In genomic region chr11:34987617-34988016, GRCh38 we compare ENCODE assay signal across 23 cellular contexts.
DNase-seq lines count a peak whose midpoint lies in the region; ATAC-seq, FAIRE-seq and TF ChIP-seq lines count a peak whose summit lies in the region.
"Had no signal": no experiment of that assay in that cellular context is flagged by ENCODE, and none has a peak within 500 bp of the region (broad histone marks: within the 10 kb centered on the region; RNA-seq: fewer than 3 reads in every experiment).

No MANE protein-coding gene starts in this region.

- no peaks in the 10 kb centered on the region for H4K20me1 ChIP-seq in endothelial cell of umbilical vein (replicated peaks; ENCODE audit: control insufficient read depth, extremely low read depth, insufficient read depth, low read length)

- no peaks in the 10 kb centered on the region for H3K79me2 ChIP-seq in endothelial cell of umbilical vein (ENCODE audit: control insufficient read depth, insufficient read depth, low read length)

- FAIRE-seq in H54 (lab: Jason Lieb, UNC) (peak; percentile 73), endothelial cell of umbilical vein (lab: Jason Lieb, UNC) (peak; percentile 58), RCC 7860 (lab: Jason Lieb, UNC) (no peak)
- FAIRE-seq: frontal cortex had no signal

- TF ChIP-seq CTCF in Panc1 (IDR thresholded peaks at IDR 0.05) (no peak), endothelial cell of umbilical vein (IDR thresholded peaks at IDR 0.05; ENCODE audit: extremely low read depth in 1 of 2, insufficient read depth in 1 of 2, low read depth in 1 of 2, low read length in 2 of 2) (no peak)

- in situ Hi-C loops in Panc1 (cut with HindIII; ENCODE audit: low pct_unique_long_range_greater_than_20kb, low sequenced_read_pairs): no loop called here

- H3K9me1 ChIP-seq in endothelial cell of umbilical vein (replicated peaks; ENCODE audit: control insufficient read depth, extremely low read depth, insufficient read depth, low read length): no peaks in the 10 kb centered on the region

- H2AFZ ChIP-seq in endothelial cell of umbilical vein (ENCODE audit: low read depth, low read length): no peak overlapping the region
- H2AFZ ChIP-seq: hepatocyte had no signal

- H3K9ac ChIP-seq in endothelial cell of umbilical vein (replicated peaks; ENCODE audit: extremely low read depth, insufficient read depth, low read length): no peak overlapping the region

- no peak overlapping the region for H3K4me2 ChIP-seq in endothelial cell of umbilical vein (ENCODE audit: insufficient read depth, low read length)
- H3K4me2 ChIP-seq: hepatocyte had no signal

- no peak overlapping the region for H3K4me3 ChIP-seq in Panc1 (ENCODE audit: low read depth in 2 of 2, low read length in 2 of 2)
- no peak overlapping the region for H3K4me3 ChIP-seq in endothelial cell of umbilical vein (replicated peaks in 1 of 3; ENCODE audit: insufficient read depth in 1 of 3, low read depth in 1 of 3, low read length in 3 of 3)
- no peak overlapping the region for H3K4me3 ChIP-seq in skeletal muscle cell (ENCODE audit: low read depth, low read length)
- H3K4me3 ChIP-seq: hepatocyte, prostate gland had no signal

- TF ChIP-seq POLR2A in H54 (IDR thresholded peaks at IDR 0.05; ENCODE audit: low read depth, low read length) (no peak), endothelial cell of umbilical vein (IDR thresholded peaks at IDR 0.05; ENCODE audit: low read depth, low read length) (no peak)

- POLR2A ChIA-PET in Panc1 (lab: Charles Lee) (no interaction called here), endothelial cell of umbilical vein (lab: Charles Lee) (no interaction called here)

- no peak for ATAC-seq in Panc1
- ATAC-seq: T-cell had no signal

- CTCF ChIA-PET in Panc1 (lab: Charles Lee): interaction anchor here (0.6 kb wide), 1 partner anchor 408 kb away, joined by 4 read pairs; no protein-coding TSS in a partner anchor
- CTCF ChIA-PET in endothelial cell of umbilical vein (lab: Charles Lee): interaction anchor here (1.3 to 1.7 kb wide), 3 partner anchors 10 to 250 kb away, joined by 3 to 4 read pairs (median 4); no protein-coding TSS in a partner anchor

- dilution Hi-C loops in endothelial cell of umbilical vein (cut with MboI; ENCODE audit: extremely low pct_ligation_motif_present, low sequenced_read_pairs): no loop called here

- H3K9me3 ChIP-seq in Panc1 (ENCODE audit: control insufficient read depth, insufficient read depth, low read depth, low read length) (no peaks in the 10 kb centered on the region), endothelial cell of umbilical vein (replicated peaks; ENCODE audit: control insufficient read depth, insufficient read depth, low read length) (no peaks in the 10 kb centered on the region)
- H3K9me3 ChIP-seq: prostate gland had no signal

- intact Hi-C loops in Panc1 (cut with micrococcal nuclease; ENCODE audit: unreplicated experiment) (no loop called here), endothelial cell of umbilical vein (cut with micrococcal nuclease) (no loop called here)

- H3K27me3 ChIP-seq in Panc1 (ENCODE audit: control insufficient read depth, insufficient read depth, low read length) (no peaks in the 10 kb centered on the region), endothelial cell of umbilical vein (ENCODE audit: control insufficient read depth in 2 of 2, insufficient read depth in 2 of 2, low read length in 2 of 2) (no peaks in the 10 kb centered on the region)
- H3K27me3 ChIP-seq: hepatocyte had no signal

- H3K4me1 ChIP-seq in Panc1 (ENCODE audit: control insufficient read depth, insufficient read depth, low read length) (peaks cover 27% of the 10 kb centered on the region), endothelial cell of umbilical vein (ENCODE audit: control insufficient read depth, extremely low read depth, insufficient read depth, low read length) (no peaks in the 10 kb centered on the region)
- H3K4me1 ChIP-seq: prostate gland had no signal

- H3K27ac ChIP-seq in Panc1 (ENCODE audit: low read length): peak overlapping the region; percentile 80
- no peak overlapping the region for H3K27ac ChIP-seq in endothelial cell of umbilical vein (ENCODE audit: insufficient read depth, low read depth, low read length)
- H3K27ac ChIP-seq: epithelial cell of prostate, hepatocyte, prostate gland had no signal

- DNase-seq in H54 (ENCODE audit: insufficient read length, low spot score): no peak
- DNase-seq in Panc1 (ENCODE audit: low read depth, low spot score): no peak
- DNase-seq in endothelial cell of umbilical vein (ENCODE audit: low read depth, low spot score): no peak
- peak; percentile 68 for DNase-seq in skeletal muscle cell (ENCODE audit: low read depth)
- no peak for DNase-seq in DMS 273 (lab: John Stamatoyannopoulos, UW; ENCODE audit: unreplicated experiment)
- DNase-seq in RCC 7860 (ENCODE audit: low spot score): no peak
- no peak for DNase-seq in middle frontal gyrus (ENCODE audit: extremely low spot score, low spot score)
- DNase-seq: activated CD4-positive, alpha-beta T cell treated with anti-CD3 and anti-CD28 coated beads for 4 hours; activated naive CD4-positive, alpha-beta T cell treated with anti-CD3 and anti-CD28 coated beads, Interleukin-2, amount 10 ng/mL, durations not matched to agents 7 days and 5 days; activated T-cell treated with anti-CD3 and anti-CD28 coated beads, Interleukin-2, amount 50 U/mL, for 72 hours; amygdala; GOT3; immature natural killer cell; NCI-H146; NCI-H2171 treated with DMSO at 0.1 percent for 48 hours; NCI-H69; SHP77; stimulated activated CD4-positive, alpha-beta T cell treated with anti-CD3 and anti-CD28 coated beads, Interleukin-1b, Interleukin-23, amount 100 ng/mL, for 48 hours; T-cell had no signal

- peaks cover 8% of the 10 kb centered on the region; the same call in 1 of the 2 replicates for H3K36me3 ChIP-seq in Panc1 (ENCODE audit: control insufficient read depth, insufficient read depth, low read length)
- H3K36me3 ChIP-seq in endothelial cell of umbilical vein (ENCODE audit: control insufficient read depth in 2 of 2, extremely low read depth in 1 of 2, insufficient read depth in 2 of 2, low read length in 2 of 2): peaks cover 0 to 5% of the 10 kb centered on the region in 2 experiments
- H3K36me3 ChIP-seq: prostate gland had no signal

- BruUV-seq in Panc1 (replicated peaks; lab: Mats Ljungman, UMichigan): no TSS peak
- BruUV-seq in endothelial cell of umbilical vein (replicated peaks; lab: Mats Ljungman, UMichigan): no TSS peak

TF ChIP-seq in endothelial cell of umbilical vein, 7 proteins besides CTCF, POLR2A, EP300 and RAD21:
- TF ChIP-seq EZH2 (IDR thresholded peaks at IDR 0.05; ENCODE audit: borderline replicate concordance, low read depth, low read length, severe bottlenecking) (no peak), MYC (IDR thresholded peaks at IDR 0.05; ENCODE audit: low read depth, low read length) (no peak), POLR2AphosphoS5 (IDR thresholded peaks at IDR 0.05; ENCODE audit: insufficient read depth, low read depth, low read length) (no peak), GATA2 (IDR thresholded peaks at IDR 0.05; ENCODE audit: insufficient read depth, insufficient read length, low read depth, low read length) (no peak), FOS (IDR thresholded peaks at IDR 0.05; ENCODE audit: borderline replicate concordance, insufficient read depth, low read length) (no peak), JUN (IDR thresholded peaks at IDR 0.05; ENCODE audit: borderline replicate concordance, insufficient read depth, insufficient read length, low read depth) (no peak), MAX (IDR thresholded peaks at IDR 0.05; ENCODE audit: insufficient read depth, insufficient read length) (no peak)
